Comparison of ENCODE assay signal across 9 cellular contexts in the genomic region with DNA sequence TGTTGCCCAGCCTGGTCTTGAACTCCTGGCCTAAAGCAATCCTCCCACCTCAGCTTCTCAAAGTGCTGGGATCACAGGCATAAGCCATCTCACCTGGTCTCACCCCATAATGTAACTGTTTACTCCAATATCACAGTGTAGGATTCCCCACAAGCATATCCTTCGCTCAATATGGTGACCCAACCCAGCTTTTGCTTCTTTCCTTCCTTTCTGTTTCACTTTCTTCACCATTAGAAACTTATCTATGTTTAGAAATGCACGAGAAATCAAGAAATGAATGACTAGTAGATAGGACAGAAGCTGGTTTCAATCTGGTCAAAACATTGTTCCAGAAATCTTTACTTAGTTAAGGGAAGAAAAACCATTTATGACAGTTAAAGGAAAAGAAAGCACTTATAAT. TPM values are rescaled to one million over a fixed set of nuclear protein-coding genes. Genes with fewer than 3 reads are reported as not detected.
DNase-seq lines count a peak whose midpoint lies in the region; ATAC-seq and TF ChIP-seq lines count a peak whose summit lies in the region.
"Had no signal": no experiment of that assay in that cellular context is flagged by ENCODE, and none has a peak within 500 bp of the region (broad histone marks: within the 10 kb centered on the region; RNA-seq: fewer than 3 reads in every experiment).

No MANE protein-coding gene starts in this region.

- no peak for TF ChIP-seq EP300 in stomach (IDR thresholded peaks at IDR 0.05)

- H3K27ac ChIP-seq in fibroblast of lung (ENCODE audit: insufficient read depth, low read length), result no peak overlapping the region
- peak overlapping the region in 2 of 5 donors; percentile 16 to 67 for H3K27ac ChIP-seq in stomach
- H3K27ac ChIP-seq: breast epithelium had no signal

- TF ChIP-seq CTCF in fibroblast of lung (conservative IDR thresholded peaks at IDR 0.05 in 1 of 2, IDR thresholded peaks at IDR 0.05 in 1 of 2; ENCODE audit: low read depth in 1 of 2, low read length in 2 of 2) (no peak), stomach (IDR thresholded peaks at IDR 0.05) (no peak)

- H3K9ac ChIP-seq in fibroblast of lung (ENCODE audit: insufficient read depth, low read length), result no peak overlapping the region

- DNase-seq in fibroblast of lung (ENCODE audit: low read depth in 2 of 2) (no peak), HPDE6-E6E7 (ENCODE audit: extremely low spot score) (no peak), NCI-H510A (lab: John Stamatoyannopoulos, UW) (no peak), activated gamma-delta T cell (lab: John Stamatoyannopoulos, UW) (no peak), stomach (no peak)

- peak overlapping the region; percentile 13 for H3K4me2 ChIP-seq in fibroblast of lung (ENCODE audit: extremely low read depth, insufficient read depth, low read length)

- intact Hi-C loops in stomach (cut with DNase I; ENCODE audit: low total_unique reads), result no loop called here

- H2AFZ ChIP-seq in fibroblast of lung (ENCODE audit: low read length), result no peak overlapping the region

- H4K20me1 ChIP-seq in fibroblast of lung (ENCODE audit: control insufficient read depth, extremely low read depth, insufficient read depth, low read length), result no peaks in the 10 kb centered on the region

- H3K9me3 ChIP-seq in fibroblast of lung (ENCODE audit: control insufficient read depth, insufficient read depth, low read depth, low read length) (no peaks in the 10 kb centered on the region), stomach (no peaks in the 10 kb centered on the region)
- H3K9me3 ChIP-seq: breast epithelium had no signal

- peak; percentile 82 for ATAC-seq in GM18517 (IDR thresholded peaks at IDR 0.05; ENCODE audit: unreplicated experiment)
- peak; percentile 85 for ATAC-seq in GM21717 (IDR thresholded peaks at IDR 0.05; ENCODE audit: unreplicated experiment)
- ATAC-seq in HG03575 (IDR thresholded peaks at IDR 0.05; ENCODE audit: extremely low read depth, insufficient number of reproducible peaks, low FRiP score, unreplicated experiment), result peak; percentile 62

- H3K4me3 ChIP-seq in fibroblast of lung (replicated peaks in 1 of 4; ENCODE audit: control extremely low read depth in 1 of 4, insufficient read depth in 1 of 4, low read depth in 3 of 4, low read length in 4 of 4) (peak overlapping the region in 2 of 4 experiments; percentile 0 to 1), stomach (no peak overlapping the region)
- H3K4me3 ChIP-seq: breast epithelium had no signal

- WGBS in stomach, 5 donors, result 26 to 47% (median 37%) methylated on average over 2 of the region's 2 CpGs

- no peaks in the 10 kb centered on the region for H3K36me3 ChIP-seq in fibroblast of lung (ENCODE audit: control insufficient read depth, insufficient read depth, low read length)
- no peaks in the 10 kb centered on the region for H3K36me3 ChIP-seq in stomach
- H3K36me3 ChIP-seq: breast epithelium had no signal

- peaks cover 8% of the 10 kb centered on the region for H3K4me1 ChIP-seq in fibroblast of lung (ENCODE audit: control insufficient read depth, extremely low read depth, insufficient read depth, low read length)
- peaks cover 0 to 19% (median 5%) of the 10 kb centered on the region in 4 donors for H3K4me1 ChIP-seq in stomach
- H3K4me1 ChIP-seq: breast epithelium had no signal

- H3K79me2 ChIP-seq in fibroblast of lung (ENCODE audit: control insufficient read depth, insufficient read depth, low read length), result peaks cover 91% of the 10 kb centered on the region

- TF ChIP-seq POLR2A in stomach (IDR thresholded peaks at IDR 0.05), result no peak

- no peaks in the 10 kb centered on the region for H3K27me3 ChIP-seq in fibroblast of lung (ENCODE audit: control insufficient read depth, insufficient read depth, low read length)
- no peaks in the 10 kb centered on the region for H3K27me3 ChIP-seq in stomach
- H3K27me3 ChIP-seq: breast epithelium had no signal

RNA-seq across cellular contexts. Expression of a gene that starts 18.9 kb away (rescaled TPM):
- total RNA-seq in fibroblast of lung (75.5 and 109 TPM in 2 replicates), stomach (10 to 100 TPM in 3 of 5 donors, 1 to 10 TPM in 2; 7.5 to 90.2 (median 18.1) TPM)
- polyA plus RNA-seq in fibroblast of lung (112 and 129 TPM in 2 replicates), stomach (1 to 10 TPM; 1.6 to 5.3 (median 2.9) TPM)
- 73.9 and 75.0 TPM in 2 replicates for polyA plus RNA-seq in fibroblast of lung (2012)
- 64.1 and 77.0 TPM in 2 replicates for polyA minus RNA-seq in fibroblast of lung (ENCODE audit: low replicate concordance)
